ENCODE assay signal across 9 cellular contexts in genomic region chr17:72123964-72124791, GRCh38. TPM values are rescaled to one million over a fixed set of nuclear protein-coding genes. Genes with fewer than 3 reads are reported as not detected.
DNase-seq lines count a peak whose midpoint lies in the region; ATAC-seq, FAIRE-seq and TF ChIP-seq lines count a peak whose summit lies in the region.
"Had no signal": no experiment of that assay in that cellular context is flagged by ENCODE, and none has a peak within 500 bp of the region (broad histone marks: within the 10 kb centered on the region; RNA-seq: fewer than 3 reads in every experiment).

No MANE protein-coding gene starts in this region.

- RAD21 ChIA-PET in GM12878 (lab: Charles Lee; ENCODE audit: unreplicated experiment) = interaction anchor here (0.8 to 1.0 kb wide), 2 partner anchors 200 to 414 kb away, joined by 3 to 4 read pairs; no protein-coding TSS in a partner anchor

- no peak overlapping the region; the same call in 1 of the 2 replicates for H3K4me2 ChIP-seq in GM12878 (ENCODE audit: control insufficient read depth, insufficient read depth)

- intact Hi-C loops in GM12878 (cut with micrococcal nuclease; ENCODE audit: unreplicated experiment) = loop anchor here (5.0 kb wide), 2 partner anchors 283 to 393 kb away; no protein-coding TSS in a partner anchor

- POLR2A ChIA-PET in GM12878 (lab: Charles Lee) = interaction anchor here (0.5 kb wide), 1 partner anchor 39 kb away, joined by 3 read pairs; no protein-coding TSS in a partner anchor

- H3K27me3 ChIP-seq in HUES64 (ENCODE audit: insufficient read depth, low read length) (peaks cover 48% of the 10 kb centered on the region), GM12878 (replicated peaks in 1 of 2; ENCODE audit: control insufficient read depth in 2 of 2, insufficient read depth in 2 of 2, low read length in 1 of 2) (peaks cover 1 to 2% of the 10 kb centered on the region in 2 experiments; a peak in 1 of 4 replicates), layer of hippocampus (ENCODE audit: control insufficient read depth, insufficient read depth, low read length) (no peaks in the 10 kb centered on the region)

- no TSS peak for BruUV-seq in GM12878 (replicated peaks; lab: Mats Ljungman, UMichigan)

- DNase-seq in GM12878 (ENCODE audit: low read depth, low spot score) (no peak), CD1c-positive myeloid dendritic cell (ENCODE audit: extremely low spot score) (no peak)
- DNase-seq in stimulated activated naive B cell treated with anti-CD40 and anti-IgM and Interleukin-4, amounts not matched to agents 10 μg/mL and 1 μg/mL and 100 μg/mL, for 72 hours = no peak
- no peak for DNase-seq in activated effector memory CD4-positive, alpha-beta T cell treated with anti-CD3 and anti-CD28 coated beads, Interleukin-2, amount 50 U/mL, for 16 hours

- no peak for TF ChIP-seq POLR2A in GM12878 (IDR thresholded peaks at IDR 0.05; ENCODE audit: low read depth, low read length)

- H2AFZ ChIP-seq in GM12878 (ENCODE audit: control insufficient read depth, low read depth, low read length) = no peak overlapping the region

- H3K4me3 Mint-ChIP-seq in stimulated activated naive B cell treated with anti-CD40 and anti-IgM and Interleukin-4, amounts not matched to agents 10 μg/mL and 1 μg/mL and 100 μg/mL, for 72 hours = no peak overlapping the region
- H3K4me3 Mint-ChIP-seq: stimulated activated effector memory CD8-positive, alpha-beta T cell treated with anti-CD3 and anti-CD28 coated beads, Interleukin-12 subunit alpha, Interleukin-12 subunit beta, amount 100 ng/mL, for 72 hours had no signal

- peak overlapping the region; percentile 80 for H3K27ac Mint-ChIP-seq in stimulated activated naive B cell treated with anti-CD40 and anti-IgM and Interleukin-4, amounts not matched to agents 10 μg/mL and 1 μg/mL and 100 μg/mL, for 72 hours
- H3K27ac Mint-ChIP-seq: stimulated activated effector memory CD8-positive, alpha-beta T cell treated with anti-CD3 and anti-CD28 coated beads, Interleukin-12 subunit alpha, Interleukin-12 subunit beta, amount 100 ng/mL, for 72 hours had no signal

- H3K27ac ChIP-seq in HUES64 (ENCODE audit: low read depth, low read length) (no peak overlapping the region), GM12878 (ENCODE audit: control insufficient read depth, insufficient read depth) (no peak overlapping the region), layer of hippocampus (ENCODE audit: low read depth, low read length) (peak overlapping the region; percentile 68)

- peaks cover 25% of the 10 kb centered on the region for H3K79me2 ChIP-seq in GM12878 (ENCODE audit: control insufficient read depth, insufficient read depth, low read length)

- H3K9ac ChIP-seq in HUES64 (ENCODE audit: low read depth, low read length) (no peak overlapping the region), GM12878 (ENCODE audit: control insufficient read depth, insufficient read depth, low read length) (no peak overlapping the region)

- no peak for TF ChIP-seq RAD21 in GM12878 (IDR thresholded peaks at IDR 0.05; ENCODE audit: insufficient read depth, low read depth, low read length)

- CTCF ChIA-PET in GM12878 (lab: Yijun Ruan, JAX) = interaction anchor here (1.1 kb wide), 1 partner anchor 239 kb away, joined by 3 read pairs; no protein-coding TSS in a partner anchor

- peaks cover 7% of the 10 kb centered on the region; the same call in 1 of the 2 replicates for H3K36me3 ChIP-seq in HUES64 (ENCODE audit: insufficient read depth, low read length)
- peaks cover 3 to 5% of the 10 kb centered on the region in 2 experiments; a peak in 3 of 4 replicates for H3K36me3 ChIP-seq in GM12878 (ENCODE audit: control insufficient read depth in 2 of 2, insufficient read depth in 2 of 2, low read length in 1 of 2)

- peaks cover 13 to 20% of the 10 kb centered on the region in 2 donors for H3K4me1 Mint-ChIP-seq in stimulated activated naive B cell treated with anti-CD40 and anti-IgM and Interleukin-4, amounts not matched to agents 10 μg/mL and 1 μg/mL and 100 μg/mL, for 72 hours

- peaks cover 7 to 9% of the 10 kb centered on the region in 2 donors for H3K36me3 Mint-ChIP-seq in stimulated activated naive B cell treated with anti-CD40 and anti-IgM and Interleukin-4, amounts not matched to agents 10 μg/mL and 1 μg/mL and 100 μg/mL, for 72 hours

- no peaks in the 10 kb centered on the region for H4K20me1 ChIP-seq in GM12878 (ENCODE audit: control insufficient read depth, insufficient read depth)

- peaks cover 63 to 69% of the 10 kb centered on the region in 2 donors for H3K27me3 Mint-ChIP-seq in stimulated activated naive B cell treated with anti-CD40 and anti-IgM and Interleukin-4, amounts not matched to agents 10 μg/mL and 1 μg/mL and 100 μg/mL, for 72 hours

- WGBS in HUES64 = 70% methylated on average over 38 of the region's 38 CpGs
- WGBS in GM12878 (ENCODE audit: insufficient coverage, insufficient replicate concordance, low lambda C conversion rate, missing lambda C conversion rate) = 81% methylated on average over 31 of the region's 38 CpGs

- SMC1A ChIA-PET in GM12878 (lab: Charles Lee; ENCODE audit: uncharacterized antibody, unreplicated experiment) = interaction anchor here (0.7 to 1.8 kb wide), 5 partner anchors 8 to 20 kb away, joined by 3 to 5 read pairs (median 3); no protein-coding TSS in a partner anchor

- in situ Hi-C loops in GM12878 (cut with MboI) = loop anchor here (10.0 kb wide), 2 partner anchors 301 to 391 kb away; no protein-coding TSS in a partner anchor

- H3K4me3 ChIP-seq in HUES64 (ENCODE audit: low read length) (peak overlapping the region; percentile 79), GM12878 (no peak overlapping the region; the same call in 1 of the 2 replicates)
- H3K4me3 ChIP-seq: K562 had no signal

- peaks cover 45% of the 10 kb centered on the region for H3K4me1 ChIP-seq in HUES64 (ENCODE audit: insufficient read depth, low read length)
- no peaks in the 10 kb centered on the region for H3K4me1 ChIP-seq in GM12878 (ENCODE audit: control insufficient read depth, insufficient read depth, low read length)

- ATAC-seq in GM12878 (no peak), HG02973 (IDR thresholded peaks at IDR 0.05; ENCODE audit: unreplicated experiment) (no peak)
- no peak for ATAC-seq in stimulated activated naive B cell treated with anti-CD40 and anti-IgM and Interleukin-4, amounts not matched to agents 10 μg/mL and 1 μg/mL and 100 μg/mL, for 72 hours (replicated peaks)
- ATAC-seq: K562 had no signal

- peaks cover 1 to 3% of the 10 kb centered on the region in 2 donors for H3K9me3 Mint-ChIP-seq in stimulated activated naive B cell treated with anti-CD40 and anti-IgM and Interleukin-4, amounts not matched to agents 10 μg/mL and 1 μg/mL and 100 μg/mL, for 72 hours

- H3K9me3 ChIP-seq in HUES64 (ENCODE audit: insufficient read depth, low read depth, low read length) (no peaks in the 10 kb centered on the region), GM12878 (replicated peaks; ENCODE audit: control insufficient read depth, insufficient read depth, low read length) (no peaks in the 10 kb centered on the region)

- TF ChIP-seq CTCF in GM12878 (IDR thresholded peaks at IDR 0.05 in 2 of 3, conservative IDR thresholded peaks at IDR 0.05 in 1 of 3; ENCODE audit: control insufficient read depth in 2 of 3, extremely low read depth in 1 of 3, insufficient read depth in 1 of 3, low read depth in 3 of 3, low read length in 3 of 3) = no peak

- FAIRE-seq in GM12878 (lab: Jason Lieb, UNC) = no peak
- FAIRE-seq: K562 had no signal

- no peak for TF ChIP-seq EP300 in GM12878 (IDR thresholded peaks at IDR 0.05; ENCODE audit: borderline replicate concordance in 1 of 2, control insufficient read depth in 1 of 2, low read depth in 2 of 2, low read length in 2 of 2)

TF ChIP-seq in GM12878, 131 proteins besides CTCF, POLR2A, EP300 and RAD21 (continues in another document):
- TF ChIP-seq ZBTB11 (CRISPR knock-in tag; IDR thresholded peaks at IDR 0.05) (no peak), WRNIP1 (IDR thresholded peaks at IDR 0.05; ENCODE audit: borderline replicate concordance, low read depth, low read length) (no peak)

RNA-seq across cellular contexts. Expression of gene SOX9, which starts 3.4 kb away (rescaled TPM):
- 10.9 TPM for polyA plus RNA-seq in HUES64 (2013, experiment 1 of 2)
- 18.8 TPM for polyA plus RNA-seq in HUES64 (2013, experiment 2 of 2)
- total RNA-seq in GM12878 (2013; cell fraction: nucleolus; rRNA removed) = 41.0 and 44.0 TPM in 2 replicates
- total RNA-seq in GM12878 (2014; rRNA removed) (6.1 and 6.9 TPM in 2 replicates), GM12878 (2014; rRNA removed; fragmentation: Illumina TruSeq; extraction: Trizol) (4.5 and 4.7 TPM in 2 replicates), GM12878 (2021) (18.2 and 19.0 TPM in 2 replicates)
- polyA plus RNA-seq in GM12878 (2011; ENCODE audit: low read depth) = 2.5 TPM
- polyA plus RNA-seq in GM12878 (2011; rRNA removed) (3.9 and 4.6 TPM in 2 replicates), GM12878 (2014; fragmentation: Illumina TruSeq; extraction: Trizol) (6.5 and 7.2 TPM in 2 replicates), GM12878 (2014; fragmentation: Nextera tagmentation; extraction: Ambion mirVana) (1 to 10 TPM; 4.5 to 8.6 TPM), GM12878 (2014; rRNA removed) (6.4 and 7.1 TPM in 2 replicates), GM12878 (2016; fragmentation: Nextera tagmentation; extraction: Ambion mirVana) (1 to 10 TPM; 1.2 to 4.0 TPM)
- 4.7 and 5.4 TPM in 2 replicates for polyA plus RNA-seq in GM12878 (2011; cell fraction: cytosol; rRNA removed)
- 9.0 and 12.1 TPM in 2 replicates for polyA plus RNA-seq in GM12878 (2011; cell fraction: nucleus; rRNA removed)
- 5.8 and 6.1 TPM in 2 replicates for polyA plus RNA-seq in GM12878 (2012)
- polyA minus RNA-seq in GM12878 (2011; rRNA and poly(A)+ RNA removed) = 4.9 and 6.2 TPM in 2 replicates
- polyA minus RNA-seq in GM12878 (2011; cell fraction: cytosol; rRNA and poly(A)+ RNA removed) = 11.6 and 12.3 TPM in 2 replicates
- 5.4 and 7.5 TPM in 2 replicates for polyA minus RNA-seq in GM12878 (2011; cell fraction: nucleus; rRNA and poly(A)+ RNA removed)
- polyA plus RNA-seq: K562 had no signal
